In the genomic region with DNA sequence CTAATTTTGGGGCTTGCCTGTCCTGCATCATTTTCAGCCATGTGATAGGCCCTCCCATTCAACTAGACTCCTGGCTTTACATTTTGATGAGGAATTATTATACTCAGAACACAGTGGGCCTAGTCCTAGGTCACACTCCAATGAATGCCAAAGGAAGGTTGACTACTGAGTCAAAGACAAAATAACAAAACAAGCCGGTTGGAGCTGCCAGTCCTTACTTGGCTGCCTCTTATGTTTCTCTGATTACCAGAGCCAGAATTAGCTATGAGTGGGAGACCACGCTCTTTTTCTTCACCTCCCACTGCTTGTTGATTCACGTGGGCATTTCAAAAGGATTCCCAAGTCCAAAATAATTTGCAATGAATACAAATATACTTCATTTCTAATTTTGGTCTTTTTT, we compare ENCODE assay signal across 25 cellular contexts.
"Had no signal": no experiment of that assay in that cellular context is flagged by ENCODE, and none has a peak within 500 bp of the region (broad histone marks: within the 10 kb centered on the region; RNA-seq: fewer than 3 reads in every experiment).

No MANE protein-coding gene starts in this region.

- H3K4me3 ChIP-seq: body of pancreas, cardiac muscle cell, esophagus squamous epithelium, gastrocnemius medialis, left lung, sigmoid colon, uterus had no signal

- H3K4me1 Mint-ChIP-seq: activated CD4-positive, alpha-beta T cell treated with anti-CD3 and anti-CD28 coated beads, Interleukin-2, amount 10 ng/mL, durations not matched to agents 24 days and 14 days; activated CD8-positive, alpha-beta memory T cell treated with anti-CD3 and anti-CD28 coated beads, Interleukin-2, amount 10 ng/mL, durations not matched to agents 7 days and 5 days; activated naive CD8-positive, alpha-beta T cell treated with anti-CD3 and anti-CD28 coated beads, Interleukin-2, amount 50 U/mL, for 24 hours; T-cell had no signal

- H3K36me3 Mint-ChIP-seq: activated CD8-positive, alpha-beta memory T cell treated with anti-CD3 and anti-CD28 coated beads, Interleukin-2, amount 10 ng/mL, durations not matched to agents 7 days and 5 days; stimulated activated naive B cell treated with anti-CD40 and anti-IgM and Interleukin-4, amounts not matched to agents 10 μg/mL and 1 μg/mL and 100 μg/mL, for 72 hours; T-cell had no signal

- H3K36me3 ChIP-seq: cardiac muscle cell, esophagus squamous epithelium, gastrocnemius medialis, left lung, sigmoid colon, uterus had no signal

- H3K9me3 Mint-ChIP-seq: activated CD4-positive, alpha-beta T cell treated with anti-CD3 and anti-CD28 coated beads, Interleukin-2, amount 10 ng/mL, durations not matched to agents 24 days and 14 days; activated CD8-positive, alpha-beta T cell treated with anti-CD3 and anti-CD28 coated beads for 36 hours; activated naive CD8-positive, alpha-beta T cell treated with anti-CD3 and anti-CD28 coated beads, Interleukin-2, amount 50 U/mL, for 24 hours; activated T-helper 1 cell treated with anti-CD3 and anti-CD28 coated beads, Interleukin-12 subunit alpha, Interleukin-12 subunit beta, Interleukin-2, Interleukin-4 antibody, amounts not matched to agents 30 ng/mL and 10 ng/mL and 1 ng/mL, durations not matched to agents 14 hours and 24 hours and 36 hours; dendritic cell treated with granulocyte-macrophage colony-stimulating factor and Interleukin-4, amounts not matched to agents 40 ng/mL and 50 ng/mL, for 4 days; nephron; stimulated activated naive B cell treated with anti-CD40 and anti-IgM and Interleukin-4, amounts not matched to agents 10 μg/mL and 1 μg/mL and 100 μg/mL, for 72 hours; T-cell; T-helper 2 cell treated with Interferon-gamma antibody and Interleukin-4, amounts not matched to agents 5 μg/mL and 100 μg/mL, for 36 hours had no signal

- H3K9me3 ChIP-seq: body of pancreas, esophagus squamous epithelium, gastrocnemius medialis, left lung, sigmoid colon, uterus had no signal

- H3K27ac Mint-ChIP-seq: activated CD4-positive, alpha-beta T cell treated with anti-CD3 and anti-CD28 coated beads, Interleukin-2, amount 10 ng/mL, durations not matched to agents 24 days and 14 days; activated CD8-positive, alpha-beta memory T cell treated with anti-CD3 and anti-CD28 coated beads, Interleukin-2, amount 10 ng/mL, durations not matched to agents 7 days and 5 days; activated CD8-positive, alpha-beta T cell treated with anti-CD3 and anti-CD28 coated beads for 36 hours; activated naive CD8-positive, alpha-beta T cell treated with anti-CD3 and anti-CD28 coated beads, Interleukin-2, amount 50 U/mL, for 24 hours; activated T-helper 1 cell treated with anti-CD3 and anti-CD28 coated beads, Interleukin-12 subunit alpha, Interleukin-12 subunit beta, Interleukin-2, Interleukin-4 antibody, amounts not matched to agents 30 ng/mL and 10 ng/mL and 1 ng/mL, durations not matched to agents 14 hours and 24 hours and 36 hours; dendritic cell treated with granulocyte-macrophage colony-stimulating factor and Interleukin-4, amounts not matched to agents 40 ng/mL and 50 ng/mL, for 4 days; nephron; stimulated activated naive B cell treated with anti-CD40 and anti-IgM and Interleukin-4, amounts not matched to agents 10 μg/mL and 1 μg/mL and 100 μg/mL, for 72 hours; T-cell; T-helper 2 cell treated with Interferon-gamma antibody and Interleukin-4, amounts not matched to agents 5 μg/mL and 100 μg/mL, for 36 hours had no signal

- DNase-seq: activated CD4-positive, alpha-beta T cell treated with anti-CD3 and anti-CD28 coated beads, Interleukin-2, amount 10 ng/mL, durations not matched to agents 24 days and 14 days; activated CD8-positive, alpha-beta memory T cell treated with anti-CD3 and anti-CD28 coated beads, Interleukin-2, amount 10 ng/mL, durations not matched to agents 7 days and 5 days; activated CD8-positive, alpha-beta T cell treated with anti-CD3 and anti-CD28 coated beads for 36 hours; activated gamma-delta T cell; activated naive CD4-positive, alpha-beta T cell treated with anti-CD3 and anti-CD28 coated beads, Interleukin-2, amount 50 U/mL, for 16 hours; activated naive CD8-positive, alpha-beta T cell treated with anti-CD3 and anti-CD28 coated beads, Interleukin-2, amount 50 U/mL, for 24 hours; body of pancreas; effector memory CD4-positive, alpha-beta T cell; esophagus squamous epithelium; gastrocnemius medialis; left lung; mammary epithelial cell; sigmoid colon; stimulated activated CD4-positive, alpha-beta T cell treated with anti-CD3 and anti-CD28 coated beads, Interleukin-2, amount 100 ng/mL, for 48 hours; stimulated activated CD8-positive, alpha-beta memory T cell treated with anti-CD3 and anti-CD28 coated beads, Interleukin-4, amount 100 ng/mL, for 48 hours; stimulated activated naive B cell treated with anti-CD40 and anti-IgM and Interleukin-4, amounts not matched to agents 10 μg/mL and 1 μg/mL and 100 μg/mL, for 72 hours; T-cell; trophoblast cell; uterus had no signal

- H3K27me3 ChIP-seq: body of pancreas, esophagus squamous epithelium, gastrocnemius medialis, left lung, sigmoid colon, uterus had no signal

- H3K27ac ChIP-seq: cardiac muscle cell, gastrocnemius medialis, left lung, sigmoid colon, uterus had no signal

- H3K4me3 Mint-ChIP-seq: activated CD4-positive, alpha-beta T cell treated with anti-CD3 and anti-CD28 coated beads, Interleukin-2, amount 10 ng/mL, durations not matched to agents 24 days and 14 days; activated CD8-positive, alpha-beta memory T cell treated with anti-CD3 and anti-CD28 coated beads, Interleukin-2, amount 10 ng/mL, durations not matched to agents 7 days and 5 days; activated CD8-positive, alpha-beta T cell treated with anti-CD3 and anti-CD28 coated beads for 36 hours; activated naive CD8-positive, alpha-beta T cell treated with anti-CD3 and anti-CD28 coated beads, Interleukin-2, amount 50 U/mL, for 24 hours; activated T-helper 1 cell treated with anti-CD3 and anti-CD28 coated beads, Interleukin-12 subunit alpha, Interleukin-12 subunit beta, Interleukin-2, Interleukin-4 antibody, amounts not matched to agents 30 ng/mL and 10 ng/mL and 1 ng/mL, durations not matched to agents 14 hours and 24 hours and 36 hours; dendritic cell treated with granulocyte-macrophage colony-stimulating factor and Interleukin-4, amounts not matched to agents 40 ng/mL and 50 ng/mL, for 4 days; nephron; stimulated activated naive B cell treated with anti-CD40 and anti-IgM and Interleukin-4, amounts not matched to agents 10 μg/mL and 1 μg/mL and 100 μg/mL, for 72 hours; T-cell; T-helper 2 cell treated with Interferon-gamma antibody and Interleukin-4, amounts not matched to agents 5 μg/mL and 100 μg/mL, for 36 hours had no signal

- ATAC-seq: activated CD4-positive, CD25-positive, alpha-beta regulatory T cell treated with anti-CD3 and anti-CD28 coated beads, Interleukin-2, amount 50 U/mL, for 24 hours; activated CD8-positive, alpha-beta memory T cell treated with anti-CD3 and anti-CD28 coated beads, Interleukin-2, amount 10 ng/mL, durations not matched to agents 7 days and 5 days; activated CD8-positive, alpha-beta T cell treated with anti-CD3 and anti-CD28 coated beads for 36 hours; activated naive CD8-positive, alpha-beta T cell treated with anti-CD3 and anti-CD28 coated beads, Interleukin-2, amount 50 U/mL, for 24 hours; body of pancreas; gastrocnemius medialis; left lung; stimulated activated naive B cell treated with anti-CD40 and anti-IgM and Interleukin-4, amounts not matched to agents 10 μg/mL and 1 μg/mL and 100 μg/mL, for 72 hours; T-cell had no signal

- H3K27me3 Mint-ChIP-seq: activated CD4-positive, alpha-beta T cell treated with anti-CD3 and anti-CD28 coated beads, Interleukin-2, amount 10 ng/mL, durations not matched to agents 24 days and 14 days; activated CD8-positive, alpha-beta memory T cell treated with anti-CD3 and anti-CD28 coated beads, Interleukin-2, amount 10 ng/mL, durations not matched to agents 7 days and 5 days; dendritic cell treated with granulocyte-macrophage colony-stimulating factor and Interleukin-4, amounts not matched to agents 40 ng/mL and 50 ng/mL, for 4 days; T-cell had no signal

- H3K4me1 ChIP-seq: gastrocnemius medialis, uterus had no signal
